In genomic region chr12:47758584-47758833, GRCh38 we compare ENCODE assay signal across 8 cellular contexts. TPM values are rescaled to one million over a fixed set of nuclear protein-coding genes. Genes with fewer than 3 reads are reported as not detected.
DNase-seq lines count a peak whose midpoint lies in the region; ATAC-seq and TF ChIP-seq lines count a peak whose summit lies in the region.

No MANE protein-coding gene starts in this region.

- intact Hi-C loops in dorsolateral prefrontal cortex (cut with DNase I) (loop anchor here (1.0 to 2.0 kb wide), 3 partner anchors 14 to 20 kb away; partner anchors contain the start of gene SLC48A1 (in 1 of the 2)), natural killer cell (cut with micrococcal nuclease) (loop anchor here (2.0 kb wide), 1 partner anchor 16 kb away; no protein-coding TSS in a partner anchor)

- H3K4me3 ChIP-seq in AG04450 (ENCODE audit: low read depth, low read length): peak overlapping the region; percentile 69
- peak overlapping the region; percentile 70 for H3K4me3 ChIP-seq in Karpas-422 (ENCODE audit: low read length)
- peak overlapping the region; percentile 46 to 91 (median 73) for H3K4me3 ChIP-seq in dorsolateral prefrontal cortex

- peak overlapping the region; percentile 86 for H3K4me2 ChIP-seq in Karpas-422 (ENCODE audit: low read depth, low read length, poor library complexity, severe bottlenecking)

- no peaks in the 10 kb centered on the region for H3K9me3 Mint-ChIP-seq in natural killer cell

- no peak for DNase-seq in AG04450 (ENCODE audit: low read depth, low spot score)
- DNase-seq in Karpas-422: no peak
- no peak for DNase-seq in dorsolateral prefrontal cortex
- no peak for DNase-seq in natural killer cell
- DNase-seq in NCI-H2081 treated with DMSO at 0.1 percent for 48 hours (lab: John Stamatoyannopoulos, UW): no peak
- DNase-seq in NCI-H1417 treated with DMSO at 0.1 percent for 48 hours (lab: John Stamatoyannopoulos, UW): no peak
- DNase-seq in HCEC 1CT: no peak

- no peaks in the 10 kb centered on the region for H3K9me2 ChIP-seq in Karpas-422 (replicated peaks; ENCODE audit: insufficient read depth, low read length)

- H2AFZ ChIP-seq in Karpas-422 (ENCODE audit: low read length): peak overlapping the region; percentile 96; the same call in 1 of the 2 replicates

- CTCF ChIA-PET in AG04450 (lab: Charles Lee): interaction anchor here (0.8 to 13.2 kb wide), 8 partner anchors 9 to 80 kb away, joined by 3 to 116 read pairs (median 7); partner anchors contain the start of genes ENDOU and RPAP3

- peaks cover 4 to 8% of the 10 kb centered on the region in 2 donors for H3K27me3 Mint-ChIP-seq in natural killer cell (ENCODE audit: low read depth in 2 of 2)

- peaks cover 38% of the 10 kb centered on the region for H3K4me1 ChIP-seq in Karpas-422 (ENCODE audit: low read length)

- H3K27ac ChIP-seq in AG04450 (ENCODE audit: low read depth, low read length) (no peak overlapping the region), Karpas-422 (ENCODE audit: low read length) (no peak overlapping the region), dorsolateral prefrontal cortex (peak overlapping the region; percentile 68 to 97 (median 95))

- H3K36me3 Mint-ChIP-seq in natural killer cell: no peaks in the 10 kb centered on the region

- no peaks in the 10 kb centered on the region for H3K36me3 ChIP-seq in Karpas-422 (ENCODE audit: insufficient read depth, low read length)

- no peaks in the 10 kb centered on the region for H3K79me2 ChIP-seq in Karpas-422 (ENCODE audit: low read length)

- no peak for ATAC-seq in natural killer cell
- no peak for ATAC-seq in activated CD4-positive, CD25-positive, alpha-beta regulatory T cell treated with anti-CD3 and anti-CD28 coated beads, Interleukin-2, amount 50 U/mL, for 24 hours

- H3K4me1 Mint-ChIP-seq in natural killer cell: peaks cover 6 to 21% of the 10 kb centered on the region in 2 donors

- H3K27ac Mint-ChIP-seq in natural killer cell: peak overlapping the region in 1 of 2 donors; percentile 76

- H3K4me3 Mint-ChIP-seq in natural killer cell: peak overlapping the region; percentile 74

- peak overlapping the region; percentile 71 for H3K9ac ChIP-seq in Karpas-422 (ENCODE audit: low read length)

- H3K27me3 ChIP-seq in AG04450 (ENCODE audit: control insufficient read depth, insufficient read depth, low read length) (no peaks in the 10 kb centered on the region), Karpas-422 (ENCODE audit: low read length) (no peaks in the 10 kb centered on the region), dorsolateral prefrontal cortex (no peaks in the 10 kb centered on the region)

- no peak for TF ChIP-seq CTCF in AG04450 (IDR thresholded peaks at IDR 0.05; ENCODE audit: low read depth, low read length)
- TF ChIP-seq CTCF in dorsolateral prefrontal cortex (IDR thresholded peaks at IDR 0.05 in 54 of 56, conservative IDR thresholded peaks at IDR 0.05 in 2 of 56; ENCODE audit: low read depth in 1 of 56, partially characterized antibody in 56 of 56): no peak
- TF ChIP-seq CTCF in natural killer cell (IDR thresholded peaks at IDR 0.05): no peak

- H3K9me3 ChIP-seq in AG04450 (ENCODE audit: control insufficient read depth, insufficient read depth, low read length): no peaks in the 10 kb centered on the region; the same call in 1 of the 2 replicates
- no peaks in the 10 kb centered on the region for H3K9me3 ChIP-seq in Karpas-422 (ENCODE audit: low read length)

- H4K20me1 ChIP-seq in Karpas-422 (ENCODE audit: insufficient read depth, low read depth, low read length): no peaks in the 10 kb centered on the region

- POLR2A ChIA-PET in AG04450 (lab: Yijun Ruan, JAX): interaction anchor here (0.5 to 1.3 kb wide), 4 partner anchors 12 to 88 kb away, joined by 3 to 4 read pairs (median 3); no protein-coding TSS in a partner anchor

RNA-seq across cellular contexts. Expression of gene RAPGEF3, which starts 0.2 kb away (rescaled TPM):
- 1.7 and 2.1 TPM in 2 replicates for polyA plus RNA-seq in AG04450 (2011; rRNA removed)
- polyA minus RNA-seq in AG04450 (2011; rRNA and poly(A)+ RNA removed): 2.7 and 3.4 TPM in 2 replicates
- 4.4 and 11.9 TPM in 2 replicates for total RNA-seq in Karpas-422 (2014; rRNA removed; shearing (Covaris generic); ENCODE audit: low replicate concordance)
- total RNA-seq in dorsolateral prefrontal cortex (100 to 1,000 TPM in 51 of 120 experiments, 10 to 100 TPM in 69; 33.3 to 206 (median 93.7) TPM), natural killer cell (under 1 TPM; 0.23 to 0.73 (median 0.49) TPM)

RNA-seq across cellular contexts. Expression of gene SLC48A1, which starts 14.5 kb away (rescaled TPM):
- 7.8 and 9.0 TPM in 2 replicates for polyA plus RNA-seq in AG04450 (2011; rRNA removed)
- 9.3 and 12.2 TPM in 2 replicates for polyA minus RNA-seq in AG04450 (2011; rRNA and poly(A)+ RNA removed)
- total RNA-seq in Karpas-422 (2014; rRNA removed; shearing (Covaris generic); ENCODE audit: low replicate concordance): 21.5 and 21.9 TPM in 2 replicates
- total RNA-seq in dorsolateral prefrontal cortex (100 to 1,000 TPM in 84 of 120 experiments, 10 to 100 TPM in 36; 71.9 to 264 (median 114) TPM), natural killer cell (1 to 10 TPM; 2.0 to 4.4 (median 3.4) TPM)

RNA-seq across cellular contexts. Expression of gene ENDOU, which starts 33.2 kb away (rescaled TPM):
- 0.07 and 0.10 TPM in 2 replicates for polyA plus RNA-seq in AG04450 (2011; rRNA removed)
- polyA minus RNA-seq in AG04450 (2011; rRNA and poly(A)+ RNA removed): 0.09 TPM in 1 of 2 replicates, not detected in the other
- total RNA-seq in Karpas-422 (2014; rRNA removed; shearing (Covaris generic); ENCODE audit: low replicate concordance): 1.2 and 10.7 TPM in 2 replicates
- total RNA-seq in dorsolateral prefrontal cortex: 1 to 10 TPM in 111 of 120 experiments, under 1 TPM in 9; 0.65 to 4.5 (median 2.0) TPM
- total RNA-seq in natural killer cell: under 1 TPM; 0.20 to 0.41 (median 0.24) TPM

RNA-seq across cellular contexts. Expression of gene RPAP3, which starts 52.7 kb away (rescaled TPM):
- 18.5 and 28.2 TPM in 2 replicates for polyA plus RNA-seq in AG04450 (2011; rRNA removed)
- 5.0 and 10.6 TPM in 2 replicates for polyA minus RNA-seq in AG04450 (2011; rRNA and poly(A)+ RNA removed)
- total RNA-seq in Karpas-422 (2014; rRNA removed; shearing (Covaris generic); ENCODE audit: low replicate concordance): 38.2 and 47.2 TPM in 2 replicates
- total RNA-seq in dorsolateral prefrontal cortex: 10 to 100 TPM; 18.5 to 41.3 (median 28.2) TPM
- total RNA-seq in natural killer cell: 10 to 100 TPM; 22.8 to 35.8 (median 24.8) TPM

Comparison
In these comparisons a context has a peak if more than half of its experiments do, and no peak if none do; other contexts are left out.
1. H3K27ac ChIP-seq: peak in dorsolateral prefrontal cortex (59 of 59); none in AG04450 (single experiment) and Karpas-422 (single experiment).
2. Peak in every context shown above with its lines, with median percentiles within 50 percentile points of each other: H3K4me3 ChIP-seq.